ENCODE assay signal across 1 cellular context in the genomic region with DNA sequence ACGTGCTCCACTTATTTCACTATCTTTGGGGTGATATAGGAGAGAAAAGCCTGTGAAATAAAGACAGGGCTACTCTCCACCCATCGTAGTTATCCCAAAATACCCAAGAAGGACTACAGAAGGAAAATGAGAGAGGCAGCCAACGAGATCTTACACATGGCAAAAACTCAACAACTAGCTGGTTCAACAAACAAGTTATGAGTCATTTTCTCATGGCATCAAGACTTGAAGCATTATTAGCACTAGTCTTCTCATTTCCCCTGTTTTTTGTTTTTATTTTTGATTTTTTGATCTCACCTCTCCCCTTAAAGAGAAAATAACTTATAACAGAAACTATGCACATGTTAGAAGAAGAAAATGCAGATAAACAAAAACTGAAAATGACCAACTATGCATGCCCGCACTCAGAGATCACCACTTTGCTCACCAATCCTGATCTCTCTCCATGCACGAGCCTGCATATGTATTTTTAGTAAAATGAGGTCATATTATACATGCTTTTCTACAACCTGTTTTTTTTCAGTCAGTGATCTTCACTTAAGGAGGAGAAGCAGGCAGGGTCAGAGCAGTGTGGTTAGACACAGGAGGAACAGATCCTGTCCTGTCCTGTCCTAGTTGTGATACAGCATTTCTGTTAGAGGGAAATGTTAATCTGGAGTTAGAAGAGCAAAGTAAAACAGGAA.
TF ChIP-seq lines count a peak whose summit lies in the region.

No MANE protein-coding gene starts in this region.

TF ChIP-seq in IMR-90, 13 proteins besides CTCF, POLR2A, EP300 and RAD21:
- no peak for TF ChIP-seq BHLHE40 (IDR thresholded peaks at IDR 0.05; ENCODE audit: low read depth, low read length)
- TF ChIP-seq MAZ (IDR thresholded peaks at IDR 0.05; ENCODE audit: borderline replicate concordance, low read depth, low read length), result no peak
- TF ChIP-seq MAFK (IDR thresholded peaks at IDR 0.05; ENCODE audit: low read depth, low read length), result no peak
- no peak for TF ChIP-seq RCOR1 (IDR thresholded peaks at IDR 0.05; ENCODE audit: insufficient replicate concordance, low read length)
- TF ChIP-seq FOS (IDR thresholded peaks at IDR 0.05; ENCODE audit: low read depth, low read length), result no peak
- no peak for TF ChIP-seq SMC3 (IDR thresholded peaks at IDR 0.05; ENCODE audit: low read depth, low read length)
- TF ChIP-seq NFE2L2 (IDR thresholded peaks at IDR 0.05; ENCODE audit: low read depth, low read length), result no peak
- TF ChIP-seq, protein P1, sequence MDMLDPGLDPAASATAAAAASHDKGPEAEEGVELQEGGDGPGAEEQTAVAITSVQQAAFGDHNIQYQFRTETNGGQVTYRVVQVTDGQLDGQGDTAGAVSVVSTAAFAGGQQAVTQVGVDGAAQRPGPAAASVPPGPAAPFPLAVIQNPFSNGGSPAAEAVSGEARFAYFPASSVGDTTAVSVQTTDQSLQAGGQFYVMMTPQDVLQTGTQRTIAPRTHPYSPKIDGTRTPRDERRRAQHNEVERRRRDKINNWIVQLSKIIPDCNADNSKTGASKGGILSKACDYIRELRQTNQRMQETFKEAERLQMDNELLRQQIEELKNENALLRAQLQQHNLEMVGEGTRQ (IDR thresholded peaks at IDR 0.05; ENCODE audit: low read depth, low read length), result no peak
- no peak for TF ChIP-seq CHD1 (IDR thresholded peaks at IDR 0.05; ENCODE audit: low read depth, low read length)
- TF ChIP-seq RFX5 (IDR thresholded peaks at IDR 0.05; ENCODE audit: low read depth, low read length), result no peak
- TF ChIP-seq ELK1 (IDR thresholded peaks at IDR 0.05; ENCODE audit: borderline replicate concordance, low read depth, low read length), result no peak
- TF ChIP-seq MXI1 (IDR thresholded peaks at IDR 0.05; ENCODE audit: borderline replicate concordance, low read depth, low read length), result no peak
- no peak for TF ChIP-seq CEBPB (IDR thresholded peaks at IDR 0.05; ENCODE audit: low read depth, low read length)
